ENCODE assay signal across 17 cellular contexts in the genomic region with DNA sequence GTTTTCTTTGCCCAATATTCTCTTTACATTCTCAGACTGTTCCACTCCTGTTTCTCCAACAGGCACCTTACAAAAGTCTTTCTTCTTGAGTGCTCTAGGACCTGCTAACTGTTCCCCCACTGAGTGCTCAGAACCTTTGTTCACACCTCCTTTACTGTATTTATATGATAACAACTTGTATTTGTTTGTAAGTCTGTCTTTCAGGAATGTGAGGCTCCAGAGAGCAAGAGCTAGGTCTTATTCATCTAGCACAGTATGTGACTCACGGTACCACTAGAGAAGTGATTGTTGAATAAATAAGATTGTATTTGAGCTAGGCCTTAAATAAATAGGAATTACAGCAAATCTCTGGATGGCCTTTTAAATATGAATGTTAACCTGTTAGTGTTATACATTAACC. TPM values are rescaled to one million over a fixed set of nuclear protein-coding genes. Genes with fewer than 3 reads are reported as not detected.
A peak's percentile ranks its signal among the peaks of the same experiment; 100 is the strongest.
DNase-seq lines count a peak whose midpoint lies in the region; ATAC-seq and TF ChIP-seq lines count a peak whose summit lies in the region.
"Had no signal": no experiment of that assay in that cellular context is flagged by ENCODE, and none has a peak within 500 bp of the region (broad histone marks: within the 10 kb centered on the region; RNA-seq: fewer than 3 reads in every experiment).

No MANE protein-coding gene starts in this region.

- H3K27ac ChIP-seq in heart left ventricle (peak overlapping the region in 7 of 12 donors; percentile 5 to 32 (median 24)), upper lobe of right lung (no peak overlapping the region)
- H3K27ac ChIP-seq: 22Rv1 had no signal

- DNase-seq in heart left ventricle (no peak), Right ventricle myocardium superior (no peak), amniotic epithelial cell (ENCODE audit: low read depth) (peak; percentile 28), kidney glomerular epithelial cell (lab: John Stamatoyannopoulos, UW) (peak; percentile 34), upper lobe of right lung (no peak), 8988T (no peak)
- DNase-seq: C1 segment of cervical spinal cord, HFFc6, NCI-H187 treated with DMSO at 0.1 percent for 48 hours, NCI-H82, SIG-M5 had no signal

- TF ChIP-seq CTCF in heart left ventricle (IDR thresholded peaks at IDR 0.05), result no peak
- TF ChIP-seq CTCF in upper lobe of right lung (IDR thresholded peaks at IDR 0.05), result no peak

- no peak for ATAC-seq in heart left ventricle
- ATAC-seq in Right ventricle myocardium superior (ENCODE audit: poor library complexity), result no peak
- peak; percentile 69 for ATAC-seq in upper lobe of right lung
- ATAC-seq in HG03280 (IDR thresholded peaks at IDR 0.05; ENCODE audit: unreplicated experiment), result no peak
- no peak for ATAC-seq in esophagus mucosa
- ATAC-seq: GM12878 had no signal

- H3K4me1 ChIP-seq in heart left ventricle, result peaks cover 0 to 29% (median 1%) of the 10 kb centered on the region in 12 donors
- no peaks in the 10 kb centered on the region for H3K4me1 ChIP-seq in upper lobe of right lung

- H3K27me3 ChIP-seq in heart left ventricle (no peaks in the 10 kb centered on the region), upper lobe of right lung (no peaks in the 10 kb centered on the region)

- no peak overlapping the region for H3K4me3 ChIP-seq in heart left ventricle
- no peak overlapping the region for H3K4me3 ChIP-seq in upper lobe of right lung
- H3K4me3 ChIP-seq: GM12878 had no signal

- intact Hi-C loops in heart left ventricle (cut with DNase I), result no loop called here
- intact Hi-C loops in Right ventricle myocardium superior (cut with DNase I), result loop anchor here (5.0 kb wide), 1 partner anchor 62 kb away; a partner anchor contains a TSS
- intact Hi-C loops in upper lobe of right lung (cut with DNase I), result no loop called here

- H3K36me3 ChIP-seq in heart left ventricle, result no peaks in the 10 kb centered on the region
- H3K36me3 ChIP-seq in upper lobe of right lung, result no peaks in the 10 kb centered on the region

- H3K9me3 ChIP-seq in heart left ventricle (peaks cover 0 to 14% (median 0%) of the 10 kb centered on the region in 12 donors), upper lobe of right lung (no peaks in the 10 kb centered on the region)

- TF ChIP-seq POLR2A in heart left ventricle (IDR thresholded peaks at IDR 0.05), result no peak

- WGBS in heart left ventricle, 4 donors, result 63 to 71% (median 66%) methylated on average over 1 of the region's 1 CpG

RNA-seq across cellular contexts. Expression of a gene that starts 42.5 kb away (rescaled TPM):
- total RNA-seq in heart left ventricle (100 to 1,000 TPM in 2 of 9 donors, 10 to 100 TPM in 6, 1 to 10 TPM in 1; 6.2 to 374 (median 27.7) TPM), Right ventricle myocardium superior (11.7 TPM), upper lobe of right lung (not detected), esophagus mucosa (not detected)
- polyA plus RNA-seq in heart left ventricle, result 100 to 1,000 TPM in 1 of 2 donors, 1 to 10 TPM in 1; 9.7 to 276 TPM
- total RNA-seq: GM12878, H4, HFFc6, NCI-H460 had no signal

Comparison
In these comparisons a context has a peak if more than half of its experiments do, and no peak if none do; other contexts are left out.
1. DNase-seq: peak in amniotic epithelial cell (single experiment) and kidney glomerular epithelial cell (single experiment); none in heart left ventricle (0 of 5), Right ventricle myocardium superior (single experiment), upper lobe of right lung (single experiment) and 8988T (single experiment).